27 cellular contexts compared by ENCODE assay signal in genomic region chr17:61852857-61853256, GRCh38.
"Had no signal": no experiment of that assay in that cellular context is flagged by ENCODE, and none has a peak within 500 bp of the region (broad histone marks: within the 10 kb centered on the region; RNA-seq: fewer than 3 reads in every experiment).

No MANE protein-coding gene starts in this region.

- ATAC-seq: stimulated activated effector memory CD8-positive, alpha-beta T cell treated with anti-CD3 and anti-CD28 coated beads, Interleukin-12 subunit alpha, Interleukin-12 subunit beta, amount 100 ng/mL, for 72 hours; stimulated activated memory B cell treated with anti-CD40 and anti-IgM and Interleukin-4, amounts not matched to agents 10 μg/mL and 1 μg/mL and 100 μg/mL, for 72 hours; stimulated activated naive B cell treated with anti-CD40 and anti-IgM and Interleukin-4, amounts not matched to agents 10 μg/mL and 1 μg/mL and 100 μg/mL, for 72 hours; stimulated activated naive CD8-positive, alpha-beta T cell treated with anti-CD3 and anti-CD28 coated beads, Interleukin-15, amount 100 ng/mL, for 72 hours; stimulated activated naive CD8-positive, alpha-beta T cell treated with anti-CD3 and anti-CD28 coated beads, Interleukin-15, Interleukin-2, amounts not matched to agents 100 U/mL and 50 U/mL, for 24 hours; upper lobe of right lung had no signal

- H3K36me3 ChIP-seq: stomach, suprapubic skin, thoracic aorta, thyroid gland, tibial artery, tibial nerve, transverse colon, upper lobe of left lung, upper lobe of right lung, uterus, vagina had no signal

- DNase-seq: stimulated activated CD4-positive, alpha-beta T cell treated with anti-CD3 and anti-CD28 coated beads, Interleukin-2, amount 100 ng/mL, for 48 hours; stimulated activated CD4-positive, alpha-beta T cell treated with anti-CD3 and anti-CD28 coated beads, Interleukin-4, amount 100 ng/mL, for 1 hour; stimulated activated CD4-positive, alpha-beta T cell treated with anti-CD3 and anti-CD28 coated beads, Interleukin-4, amount 100 ng/mL, for 24 hours; stimulated activated CD4-positive, alpha-beta T cell treated with anti-CD3 and anti-CD28 coated beads, Interleukin-4, amount 100 ng/mL, for 4 hours; stimulated activated CD8-positive, alpha-beta memory T cell treated with anti-CD3 and anti-CD28 coated beads, Interleukin-4, amount 100 ng/mL, for 48 hours; stimulated activated naive B cell treated with anti-CD40 and anti-IgM and Interleukin-4, amounts not matched to agents 10 μg/mL and 1 μg/mL and 100 μg/mL, for 72 hours; stimulated activated naive CD4-positive, alpha-beta T cell; stimulated activated naive CD4-positive, alpha-beta T cell treated with Interleukin-2 at 50 U/mL for 16 hours; stimulated activated naive CD8-positive, alpha-beta T cell treated with anti-CD3 and anti-CD28 coated beads, Interleukin-15, amount 100 ng/mL, for 72 hours; stimulated activated naive CD8-positive, alpha-beta T cell treated with anti-CD3 and anti-CD28 coated beads, Interleukin-15, Interleukin-2, amounts not matched to agents 100 U/mL and 50 U/mL, for 24 hours; stomach; substantia nigra; testis; thyroid gland; tibial artery; transverse colon; trophoblast cell; upper lobe of left lung; upper lobe of right lung; uterus had no signal

- FAIRE-seq: urothelium cell line had no signal

- H3K4me1 ChIP-seq: suprapubic skin, testis, thyroid gland, tibial artery, tibial nerve, transverse colon, upper lobe of left lung, upper lobe of right lung, uterus, vagina had no signal

- H3K27ac ChIP-seq: stomach, suprapubic skin, testis, thoracic aorta, thyroid gland, tibial artery, tibial nerve, transverse colon, upper lobe of left lung, upper lobe of right lung, uterus, vagina had no signal

- H3K9me3 ChIP-seq: stomach, suprapubic skin, testis, thoracic aorta, thyroid gland, tibial artery, tibial nerve, transverse colon, upper lobe of left lung, upper lobe of right lung, uterus, vagina had no signal

- H3K27me3 ChIP-seq: stomach, suprapubic skin, testis, thyroid gland, tibial artery, tibial nerve, transverse colon, upper lobe of left lung, upper lobe of right lung, uterus, vagina had no signal

- H3K4me3 ChIP-seq: stomach, suprapubic skin, testis, thoracic aorta, thyroid gland, tibial artery, tibial nerve, transverse colon, upper lobe of left lung, upper lobe of right lung, uterus, vagina had no signal
